19 cellular contexts compared by ENCODE assay signal in the genomic region with DNA sequence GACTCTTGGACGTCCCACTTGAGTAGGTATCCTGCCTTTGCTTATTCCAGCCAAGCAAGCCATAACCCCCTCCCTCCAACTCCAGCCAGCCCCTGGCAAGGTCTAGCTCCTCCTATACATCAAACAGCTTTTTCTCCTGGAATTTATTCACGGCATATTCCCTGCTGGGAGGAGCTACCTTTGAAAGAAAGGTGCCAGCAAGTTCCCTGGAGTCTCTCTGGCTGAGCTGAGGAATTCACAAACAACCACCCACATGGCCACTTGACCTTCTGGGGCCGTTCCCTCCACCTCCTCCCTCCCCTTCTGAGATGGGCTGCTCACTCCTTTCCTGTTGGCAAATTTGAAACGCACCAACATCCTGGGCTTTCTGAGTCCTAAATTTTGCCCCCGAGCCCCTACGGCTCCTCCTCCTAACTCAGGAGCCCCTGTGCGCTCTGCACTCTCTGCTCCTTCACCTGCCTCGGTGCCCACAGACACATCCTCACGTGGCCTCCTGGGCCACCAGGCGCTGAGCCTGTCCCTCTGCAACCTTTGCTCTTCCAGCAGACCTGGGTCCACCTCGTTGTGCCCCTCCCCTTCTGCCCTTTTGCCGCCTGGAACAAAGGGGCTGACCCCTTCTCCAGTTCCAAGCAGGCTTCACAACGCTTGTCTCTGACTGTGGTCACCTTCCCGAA. TPM values are rescaled to one million over a fixed set of nuclear protein-coding genes. Genes with fewer than 3 reads are reported as not detected.
DNase-seq lines count a peak whose midpoint lies in the region; ATAC-seq and TF ChIP-seq lines count a peak whose summit lies in the region.
"Had no signal": no experiment of that assay in that cellular context is flagged by ENCODE, and none has a peak within 500 bp of the region (broad histone marks: within the 10 kb centered on the region; RNA-seq: fewer than 3 reads in every experiment).

No MANE protein-coding gene starts in this region.

- ATAC-seq in Right ventricle myocardium inferior (no peak), right cardiac atrium (no peak), HG03342 (IDR thresholded peaks at IDR 0.05; ENCODE audit: unreplicated experiment) (no peak)

- no peaks in the 10 kb centered on the region for H3K27me3 ChIP-seq in right cardiac atrium (ENCODE audit: control insufficient read depth, insufficient read depth)
- H3K27me3 ChIP-seq: BLaER1 treated with 17β-estradiol and CSF1 and Interleukin-3, amounts not matched to agents 10 nM and 100 nM; spleen had no signal

- peaks cover 50% of the 10 kb centered on the region for H3K4me1 Mint-ChIP-seq in nephron progenitor cell

- 63% methylated on average over 14 of the region's 14 CpGs for WGBS in right cardiac atrium

- peak overlapping the region; percentile 53 for H3K4me3 Mint-ChIP-seq in nephron progenitor cell

- H3K36me3 Mint-ChIP-seq in nephron progenitor cell (ENCODE audit: low read depth), result no peaks in the 10 kb centered on the region

- peaks cover 66% of the 10 kb centered on the region for H3K27me3 Mint-ChIP-seq in nephron progenitor cell (ENCODE audit: low read depth, poor library complexity)

- no peaks in the 10 kb centered on the region for H3K9me3 Mint-ChIP-seq in nephron progenitor cell

- no peak overlapping the region for H3K4me3 ChIP-seq in right cardiac atrium (ENCODE audit: low read length)
- H3K4me3 ChIP-seq: BLaER1 treated with 17β-estradiol and CSF1 and Interleukin-3, amounts not matched to agents 10 nM and 100 nM; spleen had no signal

- DNase-seq in Right ventricle myocardium inferior (ENCODE audit: missing footprints) (peak; percentile 35), right cardiac atrium (no peak), islet precursor cell (peak; percentile 76), nephron progenitor cell (peak; percentile 35), HT-29 (ENCODE audit: low spot score) (no peak), ureter (ENCODE audit: low spot score) (no peak), superior temporal gyrus (ENCODE audit: extremely low spot score) (no peak)
- DNase-seq: activated naive CD4-positive, alpha-beta T cell treated with anti-CD3 and anti-CD28 coated beads, Interleukin-2, amount 50 U/mL, for 16 hours; activated T-cell treated with anti-CD3 and anti-CD28 coated beads for 4 hours; KBM-7; left cardiac atrium; NCI-H187 treated with DMSO at 0.1 percent for 48 hours; NCI-H446; NK-92 treated with Interleukin-12 subunit alpha and Interleukin-12 subunit beta, amount 100 ng/mL, for 24 hours; posterior cingulate gyrus; spleen; substantia nigra had no signal

- H3K27ac ChIP-seq in right cardiac atrium (ENCODE audit: low read length), result no peak overlapping the region
- H3K27ac ChIP-seq: BLaER1 treated with 17β-estradiol and CSF1 and Interleukin-3, amounts not matched to agents 10 nM and 100 nM had no signal

- H3K27ac Mint-ChIP-seq in nephron progenitor cell, result no peak overlapping the region

- no peaks in the 10 kb centered on the region for H3K9me3 ChIP-seq in right cardiac atrium (ENCODE audit: control insufficient read depth, low read length)
- H3K9me3 ChIP-seq: spleen had no signal

- intact Hi-C loops in Right ventricle myocardium inferior (cut with DNase I) (loop anchor here (5.0 kb wide), 2 partner anchors 43 to 78 kb away; no protein-coding TSS in a partner anchor), right cardiac atrium (cut with DNase I) (no loop called here)

- peaks cover 10% of the 10 kb centered on the region for H3K4me1 ChIP-seq in right cardiac atrium (ENCODE audit: control insufficient read depth, insufficient read depth, low read length)

- TF ChIP-seq CTCF in nephron progenitor cell (IDR thresholded peaks at IDR 0.05), result no peak

RNA-seq across cellular contexts. Expression of a gene that starts 48.0 kb away (rescaled TPM):
- total RNA-seq in Right ventricle myocardium inferior (20.8 TPM), right cardiac atrium (10 to 100 TPM; 13.1 to 21.9 (median 15.5) TPM), ureter (15.7 TPM)
- polyA plus RNA-seq in right cardiac atrium, result 8.4 TPM
- total RNA-seq in HT-29 (2014; rRNA removed; shearing (Covaris generic)), result 0.18 and 0.92 TPM in 2 replicates

Comparison
In these comparisons a context has a peak if more than half of its experiments do, and no peak if none do; other contexts are left out.
1. DNase-seq: peak in Right ventricle myocardium inferior (single experiment), islet precursor cell (single experiment) and nephron progenitor cell (single experiment); none in right cardiac atrium (0 of 3), HT-29 (single experiment), ureter (single experiment) and superior temporal gyrus (single experiment).